In genomic region chr1:226650236-226650841, GRCh38 we compare ENCODE assay signal across 13 cellular contexts.
A peak's percentile ranks its signal among the peaks of the same experiment; 100 is the strongest.
DNase-seq lines count a peak whose midpoint lies in the region; ATAC-seq, FAIRE-seq and TF ChIP-seq lines count a peak whose summit lies in the region.
"Had no signal": no experiment of that assay in that cellular context is flagged by ENCODE, and none has a peak within 500 bp of the region (broad histone marks: within the 10 kb centered on the region; RNA-seq: fewer than 3 reads in every experiment).

No MANE protein-coding gene starts in this region.

- WGBS in mesodermal cell (ENCODE audit: insufficient coverage in 2 of 2), 2 experiments, result 73 to 77% methylated on average over 9 to 10 of the region's 11 CpGs

- H3K9me3 ChIP-seq in mesodermal cell (ENCODE audit: control insufficient read depth, low read length), result no peaks in the 10 kb centered on the region

- H3K4me3 Mint-ChIP-seq in activated naive CD8-positive, alpha-beta T cell treated with anti-CD3 and anti-CD28 coated beads for 36 hours, result no peak overlapping the region
- H3K4me3 Mint-ChIP-seq in type B pancreatic cell, result no peak overlapping the region

- H3K9me3 Mint-ChIP-seq in activated naive CD8-positive, alpha-beta T cell treated with anti-CD3 and anti-CD28 coated beads for 36 hours, result no peaks in the 10 kb centered on the region
- H3K9me3 Mint-ChIP-seq in type B pancreatic cell, result no peaks in the 10 kb centered on the region
- H3K9me3 Mint-ChIP-seq: activated T-helper 2 cell treated with anti-CD3 and anti-CD28 coated beads, Interferon-gamma antibody, Interleukin-2, Interleukin-4, amounts not matched to agents 10 μg/mL and 5 μg/mL and 100 μg/mL, durations not matched to agents 14 hours and 24 hours and 36 hours had no signal

- H3K27ac Mint-ChIP-seq in activated naive CD8-positive, alpha-beta T cell treated with anti-CD3 and anti-CD28 coated beads for 36 hours, result peak overlapping the region; percentile 65
- H3K27ac Mint-ChIP-seq in type B pancreatic cell, result no peak overlapping the region
- H3K27ac Mint-ChIP-seq: activated T-helper 2 cell treated with anti-CD3 and anti-CD28 coated beads, Interferon-gamma antibody, Interleukin-2, Interleukin-4, amounts not matched to agents 10 μg/mL and 5 μg/mL and 100 μg/mL, durations not matched to agents 14 hours and 24 hours and 36 hours had no signal

- DNase-seq in Right ventricle myocardium superior (peak; percentile 41), Right ventricle myocardium inferior (ENCODE audit: missing footprints) (no peak), type B pancreatic cell (ENCODE audit: extremely low spot score, unreplicated experiment) (no peak), DMS114 treated with DMSO at 0.1 percent for 48 hours (lab: John Stamatoyannopoulos, UW; ENCODE audit: unreplicated experiment) (no peak), GM19239 (ENCODE audit: insufficient read length, low spot score) (no peak)
- no peak for DNase-seq in activated naive CD8-positive, alpha-beta T cell treated with anti-CD3 and anti-CD28 coated beads for 36 hours
- DNase-seq in stimulated activated CD4-positive, alpha-beta T cell treated with anti-CD3 and anti-CD28 coated beads, Interleukin-2, amount 100 ng/mL, for 24 hours, result no peak
- DNase-seq: foreskin keratinocyte, NCI-H2227 treated with DMSO at 0.1 percent for 48 hours, WERI-Rb-1 had no signal

- H3K27me3 Mint-ChIP-seq in activated naive CD8-positive, alpha-beta T cell treated with anti-CD3 and anti-CD28 coated beads for 36 hours, result no peaks in the 10 kb centered on the region
- no peaks in the 10 kb centered on the region for H3K27me3 Mint-ChIP-seq in type B pancreatic cell

- peak overlapping the region; percentile 46 for H3K27ac ChIP-seq in mesodermal cell (ENCODE audit: low read depth, low read length, severe bottlenecking)
- H3K27ac ChIP-seq: foreskin keratinocyte, WERI-Rb-1 had no signal

- no peak for ATAC-seq in Right ventricle myocardium superior (ENCODE audit: poor library complexity)
- ATAC-seq in Right ventricle myocardium inferior, result no peak
- ATAC-seq: foreskin keratinocyte had no signal

- intact Hi-C loops in Right ventricle myocardium superior (cut with DNase I) (loop anchor here (5.0 kb wide), 1 partner anchor 82 kb away; no protein-coding TSS in a partner anchor), Right ventricle myocardium inferior (cut with DNase I) (no loop called here)

- H3K4me1 ChIP-seq in mesodermal cell (ENCODE audit: control insufficient read depth, insufficient read depth, low read length, poor library complexity, severe bottlenecking), result peaks cover 45% of the 10 kb centered on the region
- H3K4me1 ChIP-seq: foreskin keratinocyte had no signal

- peak; percentile 30 for TF ChIP-seq CTCF in type B pancreatic cell (conservative IDR thresholded peaks at IDR 0.05)

- H3K4me1 Mint-ChIP-seq in activated naive CD8-positive, alpha-beta T cell treated with anti-CD3 and anti-CD28 coated beads for 36 hours, result peaks cover 43% of the 10 kb centered on the region
- H3K4me1 Mint-ChIP-seq in type B pancreatic cell (ENCODE audit: unreplicated experiment), result peaks cover 29% of the 10 kb centered on the region

- H3K36me3 ChIP-seq in mesodermal cell (ENCODE audit: control insufficient read depth, insufficient read depth, low read length), result peaks cover 32% of the 10 kb centered on the region
- H3K36me3 ChIP-seq: WERI-Rb-1 had no signal

- peaks cover 29% of the 10 kb centered on the region for H3K36me3 Mint-ChIP-seq in activated naive CD8-positive, alpha-beta T cell treated with anti-CD3 and anti-CD28 coated beads for 36 hours
- peaks cover 3% of the 10 kb centered on the region for H3K36me3 Mint-ChIP-seq in type B pancreatic cell

- no peak overlapping the region for H3K4me3 ChIP-seq in mesodermal cell (ENCODE audit: extremely low read depth, insufficient read depth, low read length, poor library complexity, severe bottlenecking)

- FAIRE-seq in GM19239 (lab: Jason Lieb, UNC), result no peak
- FAIRE-seq: urothelium cell line had no signal
